ENCODE assay signal across 17 cellular contexts in genomic region chr10:119292968-119293367, GRCh38.
DNase-seq lines count a peak whose midpoint lies in the region; ATAC-seq and TF ChIP-seq lines count a peak whose summit lies in the region.
"Had no signal": no experiment of that assay in that cellular context is flagged by ENCODE, and none has a peak within 500 bp of the region (broad histone marks: within the 10 kb centered on the region; RNA-seq: fewer than 3 reads in every experiment).

No MANE protein-coding gene starts in this region.

- H3K27me3 ChIP-seq in breast epithelium (no peaks in the 10 kb centered on the region), mammary epithelial cell (ENCODE audit: insufficient read depth, low read length) (no peaks in the 10 kb centered on the region), Panc1 (ENCODE audit: control insufficient read depth, insufficient read depth, low read length) (no peaks in the 10 kb centered on the region), hepatocyte (no peaks in the 10 kb centered on the region)
- H3K27me3 ChIP-seq: adrenal gland, upper lobe of right lung had no signal

- CTCF ChIA-PET in mammary epithelial cell (lab: Charles Lee; ENCODE audit: low non-redundant PET) (no interaction called here), Panc1 (lab: Charles Lee) (interaction anchor here (0.6 to 1.1 kb wide), 2 partner anchors 188 to 197 kb away, joined by 3 to 5 read pairs; no protein-coding TSS in a partner anchor)

- H3K9me2 ChIP-seq in hepatocyte (replicated peaks; ENCODE audit: insufficient read depth) = no peaks in the 10 kb centered on the region

- POLR2A ChIA-PET in Panc1 (lab: Charles Lee) = interaction anchor here (0.5 to 0.7 kb wide), 2 partner anchors 12 to 21 kb away, joined by 5 to 8 read pairs; no protein-coding TSS in a partner anchor

- no peaks in the 10 kb centered on the region for H3K27me3 Mint-ChIP-seq in central memory CD8-positive, alpha-beta T cell
- H3K27me3 Mint-ChIP-seq in stimulated activated naive B cell treated with anti-CD40 and anti-IgM and Interleukin-4, amounts not matched to agents 10 μg/mL and 1 μg/mL and 100 μg/mL, for 72 hours = no peaks in the 10 kb centered on the region

- peaks cover 46% of the 10 kb centered on the region for H3K4me1 Mint-ChIP-seq in central memory CD8-positive, alpha-beta T cell
- peaks cover 33 to 59% of the 10 kb centered on the region in 2 donors for H3K4me1 Mint-ChIP-seq in stimulated activated naive B cell treated with anti-CD40 and anti-IgM and Interleukin-4, amounts not matched to agents 10 μg/mL and 1 μg/mL and 100 μg/mL, for 72 hours

- H3K4me1 ChIP-seq in breast epithelium = peaks cover 0 to 3% of the 10 kb centered on the region in 2 donors
- H3K4me1 ChIP-seq in mammary epithelial cell (ENCODE audit: insufficient read depth, low read length) = peaks cover 7% of the 10 kb centered on the region
- H3K4me1 ChIP-seq in Panc1 (ENCODE audit: control insufficient read depth, insufficient read depth, low read length) = peaks cover 25% of the 10 kb centered on the region
- H3K4me1 ChIP-seq in hepatocyte (ENCODE audit: insufficient read depth) = peaks cover 20% of the 10 kb centered on the region
- H3K4me1 ChIP-seq: HAP-1 had no signal

- H3K36me3 ChIP-seq in breast epithelium = no peaks in the 10 kb centered on the region
- H3K36me3 ChIP-seq in mammary epithelial cell (ENCODE audit: insufficient read depth, low read length) = no peaks in the 10 kb centered on the region
- no peaks in the 10 kb centered on the region for H3K36me3 ChIP-seq in Panc1 (ENCODE audit: control insufficient read depth, insufficient read depth, low read length)
- no peaks in the 10 kb centered on the region for H3K36me3 ChIP-seq in hepatocyte (replicated peaks; ENCODE audit: insufficient read depth, low read depth)
- H3K36me3 ChIP-seq: adrenal gland, HAP-1, upper lobe of right lung had no signal

- no peak overlapping the region for H3K4me2 ChIP-seq in mammary epithelial cell (ENCODE audit: insufficient read depth, low read depth, low read length)
- no peak overlapping the region for H3K4me2 ChIP-seq in hepatocyte
- H3K4me2 ChIP-seq: KMS-11, smooth muscle cell had no signal

- H3K9ac ChIP-seq in mammary epithelial cell (ENCODE audit: insufficient read depth, low read length) = no peak overlapping the region
- H3K9ac ChIP-seq: KMS-11 had no signal

- no peaks in the 10 kb centered on the region for H3K79me2 ChIP-seq in mammary epithelial cell (ENCODE audit: insufficient read depth, low read length)
- H3K79me2 ChIP-seq in hepatocyte = peaks cover 38% of the 10 kb centered on the region

- DNase-seq in breast epithelium (ENCODE audit: low spot score in 2 of 2) (no peak), mammary epithelial cell (no peak), Panc1 (ENCODE audit: low read depth, low spot score) (no peak), hepatocyte (ENCODE audit: low spot score) (no peak)
- no peak for DNase-seq in central memory CD8-positive, alpha-beta T cell (ENCODE audit: low spot score in 2 of 2)
- no peak for DNase-seq in stimulated activated naive B cell treated with anti-CD40 and anti-IgM and Interleukin-4, amounts not matched to agents 10 μg/mL and 1 μg/mL and 100 μg/mL, for 72 hours
- no peak for DNase-seq in activated effector memory CD4-positive, alpha-beta T cell treated with anti-CD3 and anti-CD28 coated beads, Interleukin-2, amount 50 U/mL, for 16 hours
- DNase-seq: adrenal gland; DMS79; NCI-H1930; stimulated activated CD4-positive, alpha-beta T cell treated with anti-CD3 and anti-CD28 coated beads, Interleukin-4, amount 100 ng/mL, for 1 hour; upper lobe of right lung had no signal

- TF ChIP-seq CTCF in breast epithelium (IDR thresholded peaks at IDR 0.05) (no peak), mammary epithelial cell (conservative IDR thresholded peaks at IDR 0.05 in 1 of 2, IDR thresholded peaks at IDR 0.05 in 1 of 2; ENCODE audit: extremely low read depth in 1 of 2, insufficient read depth in 1 of 2, low read depth in 1 of 2, low read length in 2 of 2) (no peak), Panc1 (IDR thresholded peaks at IDR 0.05) (no peak), hepatocyte (IDR thresholded peaks at IDR 0.05; ENCODE audit: poor library complexity) (no peak)

- H4K20me1 ChIP-seq in mammary epithelial cell (ENCODE audit: insufficient read depth, low read length) (no peaks in the 10 kb centered on the region), hepatocyte (ENCODE audit: insufficient read depth, poor library complexity, severe bottlenecking) (peaks cover 7% of the 10 kb centered on the region)

- in situ Hi-C loops in mammary epithelial cell (cut with MboI; ENCODE audit: low sequenced_read_pairs in 2 of 2) = no loop called here
- in situ Hi-C loops in Panc1 (cut with HindIII; ENCODE audit: low pct_unique_long_range_greater_than_20kb, low sequenced_read_pairs) = no loop called here

- BruUV-seq in mammary epithelial cell (replicated peaks; lab: Mats Ljungman, UMichigan) (no TSS peak), Panc1 (replicated peaks; lab: Mats Ljungman, UMichigan) (no TSS peak)

- no peak overlapping the region for H2AFZ ChIP-seq in mammary epithelial cell (ENCODE audit: low read depth, low read length)
- no peak overlapping the region for H2AFZ ChIP-seq in hepatocyte

- ATAC-seq in Panc1 = no peak
- ATAC-seq in central memory CD8-positive, alpha-beta T cell (replicated peaks; ENCODE audit: extremely low read depth, poor library complexity, severe bottlenecking) = no peak
- ATAC-seq in stimulated activated naive B cell treated with anti-CD40 and anti-IgM and Interleukin-4, amounts not matched to agents 10 μg/mL and 1 μg/mL and 100 μg/mL, for 72 hours (replicated peaks) = no peak
- ATAC-seq in GM19455 (IDR thresholded peaks at IDR 0.05; ENCODE audit: unreplicated experiment) = no peak
- ATAC-seq: activated CD4-positive, CD25-positive, alpha-beta regulatory T cell treated with anti-CD3 and anti-CD28 coated beads, Interleukin-2, amount 50 U/mL, for 24 hours; upper lobe of right lung had no signal

- H3K27ac ChIP-seq in breast epithelium (peak overlapping the region; percentile 53 to 62), mammary epithelial cell (ENCODE audit: insufficient read depth, low read depth, low read length) (no peak overlapping the region), Panc1 (ENCODE audit: low read length) (0 out of 2 replicates have a peak overlapping the region, but pooled peaks have one; percentile 6), hepatocyte (no peak overlapping the region)
- H3K27ac ChIP-seq: adrenal gland, KMS-11, upper lobe of right lung had no signal

- peak overlapping the region; percentile 26 for H3K4me3 Mint-ChIP-seq in central memory CD8-positive, alpha-beta T cell
- no peak overlapping the region for H3K4me3 Mint-ChIP-seq in stimulated activated naive B cell treated with anti-CD40 and anti-IgM and Interleukin-4, amounts not matched to agents 10 μg/mL and 1 μg/mL and 100 μg/mL, for 72 hours

- peak overlapping the region; percentile 68 for H3K27ac Mint-ChIP-seq in central memory CD8-positive, alpha-beta T cell (ENCODE audit: low read depth)
- peak overlapping the region; percentile 59 for H3K27ac Mint-ChIP-seq in stimulated activated naive B cell treated with anti-CD40 and anti-IgM and Interleukin-4, amounts not matched to agents 10 μg/mL and 1 μg/mL and 100 μg/mL, for 72 hours

- intact Hi-C loops in breast epithelium (cut with DNase I; ENCODE audit: low total_unique reads) (no loop called here), mammary epithelial cell (cut with micrococcal nuclease) (no loop called here), Panc1 (cut with micrococcal nuclease; ENCODE audit: unreplicated experiment) (loop anchor here (5.0 kb wide), 1 partner anchor 86 kb away; the partner anchor contains the start of gene GRK5)

- no peak overlapping the region for H3K4me3 ChIP-seq in breast epithelium
- no peak overlapping the region for H3K4me3 ChIP-seq in mammary epithelial cell (replicated peaks in 1 of 3; ENCODE audit: insufficient read depth in 1 of 3, low read depth in 2 of 3, low read length in 3 of 3)
- no peak overlapping the region for H3K4me3 ChIP-seq in Panc1 (ENCODE audit: low read depth in 2 of 2, low read length in 2 of 2)
- H3K4me3 ChIP-seq in hepatocyte = no peak overlapping the region
- H3K4me3 ChIP-seq: adrenal gland, HAP-1, smooth muscle cell, upper lobe of right lung had no signal

- H3K9me3 ChIP-seq in breast epithelium = no peaks in the 10 kb centered on the region
- no peaks in the 10 kb centered on the region for H3K9me3 ChIP-seq in mammary epithelial cell (replicated peaks; ENCODE audit: insufficient read depth, low read length)
- H3K9me3 ChIP-seq in Panc1 (ENCODE audit: control insufficient read depth, insufficient read depth, low read depth, low read length) = no peaks in the 10 kb centered on the region
- H3K9me3 ChIP-seq in hepatocyte (ENCODE audit: low read depth) = no peaks in the 10 kb centered on the region
- H3K9me3 ChIP-seq: adrenal gland, HAP-1, upper lobe of right lung had no signal

- H3K36me3 Mint-ChIP-seq in central memory CD8-positive, alpha-beta T cell (ENCODE audit: insufficient read depth) = peaks cover 2% of the 10 kb centered on the region
- H3K36me3 Mint-ChIP-seq in stimulated activated naive B cell treated with anti-CD40 and anti-IgM and Interleukin-4, amounts not matched to agents 10 μg/mL and 1 μg/mL and 100 μg/mL, for 72 hours = peaks cover 17 to 24% of the 10 kb centered on the region in 2 donors

- no peak for TF ChIP-seq POLR2A in breast epithelium (IDR thresholded peaks at IDR 0.05)

- H3K9me3 Mint-ChIP-seq in central memory CD8-positive, alpha-beta T cell = no peaks in the 10 kb centered on the region
- peaks cover 0 to 8% of the 10 kb centered on the region in 2 donors for H3K9me3 Mint-ChIP-seq in stimulated activated naive B cell treated with anti-CD40 and anti-IgM and Interleukin-4, amounts not matched to agents 10 μg/mL and 1 μg/mL and 100 μg/mL, for 72 hours

- dilution Hi-C loops in mammary epithelial cell (cut with HindIII; ENCODE audit: low sequenced_read_pairs) = no loop called here

- 98% methylated on average over 5 of the region's 5 CpGs for WGBS in mammary epithelial cell (ENCODE audit: low coverage, missing lambda C conversion rate)
- WGBS in hepatocyte (ENCODE audit: low lambda C conversion rate, missing lambda C conversion rate) = 89% methylated on average over 5 of the region's 5 CpGs

Comparison
In these comparisons a context has a peak if more than half of its experiments do, and no peak if none do; other contexts are left out.
1. H3K27ac ChIP-seq: peak in breast epithelium (2 of 2) and Panc1 (single experiment); none in mammary epithelial cell (single experiment) and hepatocyte (single experiment).